ENCODE assay signal across 1 cellular context in the genomic region with DNA sequence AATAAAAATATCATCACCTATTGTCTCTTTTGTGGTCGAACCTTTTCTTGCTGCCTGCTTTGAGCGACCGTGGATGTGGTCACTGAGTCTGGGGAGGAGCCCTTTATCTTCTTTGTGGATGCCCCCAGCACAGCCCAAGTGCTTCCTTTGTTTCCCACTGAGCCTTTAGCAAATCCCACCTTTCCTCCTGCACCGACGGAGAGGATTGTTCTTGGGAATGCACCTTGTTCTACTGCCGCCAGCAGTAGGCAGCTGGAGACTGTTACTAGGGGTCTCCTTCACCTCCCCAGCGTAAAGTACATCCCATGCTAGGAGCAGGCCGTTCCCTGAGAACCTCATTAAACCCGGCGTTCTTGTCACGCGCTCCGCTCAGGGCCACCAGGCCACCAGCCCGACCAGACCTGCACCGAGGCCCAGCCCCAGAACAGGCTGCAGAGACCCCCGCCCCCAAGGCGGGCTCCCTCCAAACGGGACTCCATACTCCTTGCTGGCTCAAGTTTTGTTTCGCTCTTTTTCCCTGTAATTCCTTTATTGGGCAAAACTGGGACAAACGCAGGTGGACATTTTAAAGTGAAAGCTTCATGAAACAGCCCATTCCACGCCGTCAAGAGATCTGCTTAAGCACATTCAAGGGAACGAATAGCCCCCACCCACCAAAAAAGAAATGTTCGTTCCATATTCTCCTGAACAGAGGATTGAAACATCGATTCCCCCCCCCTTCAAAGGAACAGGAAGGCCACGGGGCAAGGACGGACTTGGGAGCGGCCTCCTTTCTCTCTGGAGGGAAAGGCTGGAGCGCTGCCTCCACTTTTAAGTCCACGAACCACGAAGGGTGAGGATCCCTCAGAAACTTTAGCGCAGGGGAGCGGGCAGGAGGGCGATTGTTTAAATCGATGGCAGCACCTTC.
TF ChIP-seq lines count a peak whose summit lies in the region.

No MANE protein-coding gene starts in this region.

TF ChIP-seq in HepG2, 621 proteins besides CTCF, POLR2A, EP300 and RAD21 (continued from another document):
- no peak for TF ChIP-seq KDM1A (CRISPR knock-in tag; IDR thresholded peaks at IDR 0.05)
- TF ChIP-seq PHF5A (CRISPR knock-in tag; IDR thresholded peaks at IDR 0.05; ENCODE audit: low read depth, unreplicated experiment), result no peak
- no peak for TF ChIP-seq ZZZ3 (CRISPR knock-in tag; IDR thresholded peaks at IDR 0.05; ENCODE audit: borderline replicate concordance)
- TF ChIP-seq HOXD1 (CRISPR knock-in tag; IDR thresholded peaks at IDR 0.05), result peak; percentile 43
- TF ChIP-seq ZNF20 (CRISPR knock-in tag; IDR thresholded peaks at IDR 0.05), result 0 out of 2 replicates have a peak, but pooled peaks have one; percentile 7
- TF ChIP-seq ZNF343 (CRISPR knock-in tag; IDR thresholded peaks at IDR 0.05), result no peak
- TF ChIP-seq GATAD2A (CRISPR knock-in tag; IDR thresholded peaks at IDR 0.05), result peak; percentile 68
- TF ChIP-seq, protein P1, sequence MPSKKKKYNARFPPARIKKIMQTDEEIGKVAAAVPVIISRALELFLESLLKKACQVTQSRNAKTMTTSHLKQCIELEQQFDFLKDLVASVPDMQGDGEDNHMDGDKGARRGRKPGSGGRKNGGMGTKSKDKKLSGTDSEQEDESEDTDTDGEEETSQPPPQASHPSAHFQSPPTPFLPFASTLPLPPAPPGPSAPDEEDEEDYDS (CRISPR knock-in tag; IDR thresholded peaks at IDR 0.05), result peak; percentile 37; the same call in 1 of the 2 replicates
- TF ChIP-seq, protein P2, sequence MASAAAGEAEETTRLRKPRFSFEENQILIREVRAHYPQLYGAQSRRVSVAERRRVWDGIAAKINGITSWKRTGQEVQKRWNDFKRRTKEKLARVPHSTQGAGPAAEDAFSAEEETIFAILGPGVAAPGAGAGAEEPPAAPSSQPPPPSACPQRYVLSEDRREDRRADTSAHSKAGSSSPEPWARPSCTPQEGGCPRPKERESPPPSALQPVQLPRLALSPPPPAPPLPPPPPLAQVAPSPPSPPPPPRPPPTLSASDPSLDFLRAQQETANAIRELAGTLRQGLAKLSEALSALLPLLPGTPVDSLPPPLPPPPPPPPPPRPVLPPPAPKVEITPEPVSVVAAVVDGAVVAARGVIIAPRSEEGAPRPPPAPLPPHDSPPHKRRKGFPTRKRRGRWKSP (CRISPR knock-in tag; IDR thresholded peaks at IDR 0.05), result no peak; the same call in 1 of the 2 replicates
- TF ChIP-seq ZNF451 (CRISPR knock-in tag; IDR thresholded peaks at IDR 0.05), result 0 out of 2 replicates have a peak, but pooled peaks have one; percentile 47
- peak; percentile 20; the same call in 1 of the 2 replicates for TF ChIP-seq MTA1 (CRISPR knock-in tag; IDR thresholded peaks at IDR 0.05; ENCODE audit: borderline replicate concordance)
- TF ChIP-seq MED13 (CRISPR knock-in tag; IDR thresholded peaks at IDR 0.05), result 0 out of 2 replicates have a peak, but pooled peaks have one; percentile 25
- no peak for TF ChIP-seq ZNF510 (CRISPR knock-in tag; IDR thresholded peaks at IDR 0.05; ENCODE audit: low read depth)
- no peak for TF ChIP-seq FOXA1 (IDR thresholded peaks at IDR 0.05)
- no peak for TF ChIP-seq FOXA1 (CRISPR knock-in tag; IDR thresholded peaks at IDR 0.05)
- no peak for TF ChIP-seq SP1 (IDR thresholded peaks at IDR 0.05)
- 0 out of 2 replicates have a peak, but pooled peaks have one; percentile 13 for TF ChIP-seq SP1 (CRISPR knock-in tag; IDR thresholded peaks at IDR 0.05)
- TF ChIP-seq, protein P3, sequence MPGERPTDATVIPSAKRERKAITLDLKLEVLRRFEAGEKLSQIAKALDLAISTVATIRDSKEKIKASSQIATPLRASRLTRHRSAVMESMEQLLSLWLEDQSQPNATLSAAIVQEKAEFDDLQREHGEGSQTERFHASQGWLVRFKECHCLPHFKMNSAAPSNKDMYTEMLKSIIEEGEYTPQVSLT (CRISPR knock-in tag; IDR thresholded peaks at IDR 0.05; ENCODE audit: borderline replicate concordance, low read depth), result no peak
- no peak; the same call in 1 of the 2 replicates for TF ChIP-seq ZNF878 (CRISPR knock-in tag; IDR thresholded peaks at IDR 0.05)
- TF ChIP-seq, protein P4, sequence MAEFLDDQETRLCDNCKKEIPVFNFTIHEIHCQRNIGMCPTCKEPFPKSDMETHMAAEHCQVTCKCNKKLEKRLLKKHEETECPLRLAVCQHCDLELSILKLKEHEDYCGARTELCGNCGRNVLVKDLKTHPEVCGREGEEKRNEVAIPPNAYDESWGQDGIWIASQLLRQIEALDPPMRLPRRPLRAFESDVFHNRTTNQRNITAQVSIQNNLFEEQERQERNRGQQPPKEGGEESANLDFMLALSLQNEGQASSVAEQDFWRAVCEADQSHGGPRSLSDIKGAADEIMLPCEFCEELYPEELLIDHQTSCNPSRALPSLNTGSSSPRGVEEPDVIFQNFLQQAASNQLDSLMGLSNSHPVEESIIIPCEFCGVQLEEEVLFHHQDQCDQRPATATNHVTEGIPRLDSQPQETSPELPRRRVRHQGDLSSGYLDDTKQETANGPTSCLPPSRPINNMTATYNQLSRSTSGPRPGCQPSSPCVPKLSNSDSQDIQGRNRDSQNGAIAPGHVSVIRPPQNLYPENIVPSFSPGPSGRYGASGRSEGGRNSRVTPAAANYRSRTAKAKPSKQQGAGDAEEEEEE (CRISPR knock-in tag; IDR thresholded peaks at IDR 0.05; ENCODE audit: borderline replicate concordance), result peak; percentile 90; the same call in 1 of the 2 replicates
- TF ChIP-seq ZNF572 (CRISPR knock-in tag; IDR thresholded peaks at IDR 0.05), result no peak
- no peak; the same call in 1 of the 2 replicates for TF ChIP-seq TARDBP (CRISPR knock-in tag; IDR thresholded peaks at IDR 0.05)
- no peak; the same call in 1 of the 2 replicates for TF ChIP-seq ZNF614 (CRISPR knock-in tag; IDR thresholded peaks at IDR 0.05; ENCODE audit: borderline replicate concordance)
- no peak; the same call in 1 of the 2 replicates for TF ChIP-seq FOXK1 (CRISPR knock-in tag; IDR thresholded peaks at IDR 0.05; ENCODE audit: borderline replicate concordance, low read depth)
- no peak for TF ChIP-seq MATR3 (CRISPR knock-in tag; IDR thresholded peaks at IDR 0.05)
- TF ChIP-seq POGZ (CRISPR knock-in tag; IDR thresholded peaks at IDR 0.05), result peak; percentile 27; the same call in 1 of the 2 replicates
- peak; percentile 83 for TF ChIP-seq MYC (CRISPR knock-in tag; IDR thresholded peaks at IDR 0.05; ENCODE audit: borderline replicate concordance)
- TF ChIP-seq, protein P5, sequence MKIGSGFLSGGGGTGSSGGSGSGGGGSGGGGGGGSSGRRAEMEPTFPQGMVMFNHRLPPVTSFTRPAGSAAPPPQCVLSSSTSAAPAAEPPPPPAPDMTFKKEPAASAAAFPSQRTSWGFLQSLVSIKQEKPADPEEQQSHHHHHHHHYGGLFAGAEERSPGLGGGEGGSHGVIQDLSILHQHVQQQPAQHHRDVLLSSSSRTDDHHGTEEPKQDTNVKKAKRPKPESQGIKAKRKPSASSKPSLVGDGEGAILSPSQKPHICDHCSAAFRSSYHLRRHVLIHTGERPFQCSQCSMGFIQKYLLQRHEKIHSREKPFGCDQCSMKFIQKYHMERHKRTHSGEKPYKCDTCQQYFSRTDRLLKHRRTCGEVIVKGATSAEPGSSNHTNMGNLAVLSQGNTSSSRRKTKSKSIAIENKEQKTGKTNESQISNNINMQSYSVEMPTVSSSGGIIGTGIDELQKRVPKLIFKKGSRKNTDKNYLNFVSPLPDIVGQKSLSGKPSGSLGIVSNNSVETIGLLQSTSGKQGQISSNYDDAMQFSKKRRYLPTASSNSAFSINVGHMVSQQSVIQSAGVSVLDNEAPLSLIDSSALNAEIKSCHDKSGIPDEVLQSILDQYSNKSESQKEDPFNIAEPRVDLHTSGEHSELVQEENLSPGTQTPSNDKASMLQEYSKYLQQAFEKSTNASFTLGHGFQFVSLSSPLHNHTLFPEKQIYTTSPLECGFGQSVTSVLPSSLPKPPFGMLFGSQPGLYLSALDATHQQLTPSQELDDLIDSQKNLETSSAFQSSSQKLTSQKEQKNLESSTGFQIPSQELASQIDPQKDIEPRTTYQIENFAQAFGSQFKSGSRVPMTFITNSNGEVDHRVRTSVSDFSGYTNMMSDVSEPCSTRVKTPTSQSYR (CRISPR knock-in tag; IDR thresholded peaks at IDR 0.05; ENCODE audit: borderline replicate concordance), result no peak
